In the genomic region with DNA sequence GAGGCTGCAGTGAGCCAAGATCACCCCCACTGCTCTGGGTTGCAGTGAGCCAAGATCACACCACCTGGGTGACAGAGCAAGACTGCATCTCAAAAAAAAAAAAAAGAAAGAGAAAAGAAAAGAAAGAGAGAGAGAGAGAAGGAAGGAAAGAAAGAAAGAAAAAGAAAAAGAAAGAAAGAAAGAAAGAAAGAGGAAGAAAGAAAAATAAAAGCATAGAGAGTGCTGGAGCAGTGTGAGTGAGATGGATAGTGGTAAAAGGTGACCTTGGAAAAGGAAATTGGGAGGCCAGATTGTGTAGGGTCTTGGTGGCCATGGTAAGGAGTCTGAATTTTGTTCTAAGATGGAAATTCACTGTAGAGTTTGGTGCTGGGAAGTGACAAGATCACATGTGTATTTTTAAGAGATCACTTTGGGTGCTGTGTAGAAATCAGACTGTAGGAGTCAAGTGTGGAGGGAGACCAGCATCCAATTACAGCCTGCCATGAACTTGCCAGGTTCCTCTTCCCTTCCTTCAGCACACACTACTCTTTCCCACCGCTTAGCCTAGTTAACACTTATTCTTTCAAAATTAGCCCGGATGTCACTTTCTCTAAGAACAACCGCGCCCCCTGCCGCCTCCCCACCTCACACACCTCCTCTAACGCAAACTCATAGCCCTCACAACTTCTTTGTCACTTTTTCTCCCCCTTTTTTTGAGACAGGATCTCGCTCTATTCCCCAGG, we compare ENCODE assay signal across 8 cellular contexts. TPM values are rescaled to one million over a fixed set of nuclear protein-coding genes. Genes with fewer than 3 reads are reported as not detected.
DNase-seq lines count a peak whose midpoint lies in the region; ATAC-seq and TF ChIP-seq lines count a peak whose summit lies in the region.

No MANE protein-coding gene starts in this region.

- no peaks in the 10 kb centered on the region for H3K36me3 ChIP-seq in sigmoid colon

- H3K27ac Mint-ChIP-seq in T-helper 2 cell treated with Interferon-gamma antibody and Interleukin-4, amounts not matched to agents 5 μg/mL and 100 μg/mL, for 36 hours, result peak overlapping the region; percentile 94

- DNase-seq in AG08396 (ENCODE audit: low spot score), result peak; percentile 36
- peak; percentile 48 for DNase-seq in NCI-H2029 (lab: John Stamatoyannopoulos, UW)
- peak; percentile 78 for DNase-seq in T-helper 2 cell treated with Interferon-gamma antibody and Interleukin-4, amounts not matched to agents 5 μg/mL and 100 μg/mL, for 36 hours (ENCODE audit: low spot score)
- peak; percentile 90 for DNase-seq in astrocyte of the hippocampus (ENCODE audit: low read depth, low spot score)
- DNase-seq in sigmoid colon, result peak; percentile 90

- H3K27me3 Mint-ChIP-seq in T-helper 2 cell treated with Interferon-gamma antibody and Interleukin-4, amounts not matched to agents 5 μg/mL and 100 μg/mL, for 36 hours (ENCODE audit: low read depth), result no peaks in the 10 kb centered on the region

- peak; percentile 42 to 62 (median 52) for TF ChIP-seq CTCF in sigmoid colon (IDR thresholded peaks at IDR 0.05)

- no peak for TF ChIP-seq POLR2A in sigmoid colon (IDR thresholded peaks at IDR 0.05)

- no peaks in the 10 kb centered on the region for H3K9me3 ChIP-seq in sigmoid colon

- intact Hi-C loops in sigmoid colon (cut with DNase I), result loop anchor here (2.0 to 5.0 kb wide), 2 partner anchors 18 to 54 kb away; a partner anchor contains a TSS

- WGBS in sigmoid colon, 2 donors, result 0 to 1% methylated on average over 7 of the region's 7 CpGs

- peak overlapping the region; percentile 97 for H3K4me3 Mint-ChIP-seq in T-helper 2 cell treated with Interferon-gamma antibody and Interleukin-4, amounts not matched to agents 5 μg/mL and 100 μg/mL, for 36 hours

- peaks cover 11% of the 10 kb centered on the region for H3K36me3 Mint-ChIP-seq in T-helper 2 cell treated with Interferon-gamma antibody and Interleukin-4, amounts not matched to agents 5 μg/mL and 100 μg/mL, for 36 hours (ENCODE audit: low read depth)

- peak overlapping the region; percentile 85 to 93 (median 90) for H3K27ac ChIP-seq in sigmoid colon

- H3K9me3 Mint-ChIP-seq in T-helper 2 cell treated with Interferon-gamma antibody and Interleukin-4, amounts not matched to agents 5 μg/mL and 100 μg/mL, for 36 hours, result no peaks in the 10 kb centered on the region

- ATAC-seq in GM21825 (IDR thresholded peaks at IDR 0.05; ENCODE audit: unreplicated experiment) (peak; percentile 35), HG03039 (IDR thresholded peaks at IDR 0.05; ENCODE audit: unreplicated experiment) (no peak)

- no peaks in the 10 kb centered on the region for H3K27me3 ChIP-seq in sigmoid colon

- TF ChIP-seq EP300 in sigmoid colon (IDR thresholded peaks at IDR 0.05), result no peak

- H3K4me3 ChIP-seq in iPS-11a (ENCODE audit: low read depth, low read length) (peak overlapping the region; percentile 76), sigmoid colon (peak overlapping the region; percentile 28 to 63 (median 56))

- H3K4me1 ChIP-seq in sigmoid colon, result peaks cover 0 to 37% (median 30%) of the 10 kb centered on the region in 4 donors

- H3K4me1 Mint-ChIP-seq in T-helper 2 cell treated with Interferon-gamma antibody and Interleukin-4, amounts not matched to agents 5 μg/mL and 100 μg/mL, for 36 hours (ENCODE audit: low read depth), result peaks cover 21% of the 10 kb centered on the region

RNA-seq across cellular contexts. Expression of a gene that starts 17.9 kb away (rescaled TPM):
- total RNA-seq in sigmoid colon, result 10 to 100 TPM; 15.5 to 29.8 (median 27.7) TPM
- 10 to 100 TPM; 51.7 to 69.7 (median 53.2) TPM for polyA plus RNA-seq in sigmoid colon

RNA-seq across cellular contexts. Expression of a gene that starts 18.7 kb away (rescaled TPM):
- 10 to 100 TPM in 3 of 4 donors, 1 to 10 TPM in 1; 9.6 to 43.5 (median 18.5) TPM for total RNA-seq in sigmoid colon
- polyA plus RNA-seq in sigmoid colon, result 10 to 100 TPM in 1 of 3 donors, 1 to 10 TPM in 2; 3.5 to 13.4 (median 6.0) TPM

RNA-seq across cellular contexts. Expression of a gene that starts 28.9 kb away (rescaled TPM):
- total RNA-seq in sigmoid colon, result 10 to 100 TPM; 11.8 to 44.0 (median 16.0) TPM
- polyA plus RNA-seq in sigmoid colon, result 10 to 100 TPM in 1 of 3 donors, 1 to 10 TPM in 2; 5.4 to 17.6 (median 6.5) TPM

RNA-seq across cellular contexts. Expression of a gene that starts 35.8 kb away (rescaled TPM):
- total RNA-seq in sigmoid colon, result 10 to 100 TPM; 25.1 to 45.3 (median 36.5) TPM
- 10 to 100 TPM; 11.6 to 56.4 (median 22.8) TPM for polyA plus RNA-seq in sigmoid colon

RNA-seq across cellular contexts. Expression of a gene that starts 47.0 kb away (rescaled TPM):
- total RNA-seq in sigmoid colon, result 10 to 100 TPM; 21.4 to 33.2 (median 25.3) TPM
- 10 to 100 TPM in 2 of 3 donors, 1 to 10 TPM in 1; 7.2 to 45.9 (median 14.4) TPM for polyA plus RNA-seq in sigmoid colon

Comparison
In these comparisons a context has a peak if more than half of its experiments do, and no peak if none do; other contexts are left out.
1. DNase-seq: peak in every context shown above with its lines; median percentile 90 in astrocyte of the hippocampus; 90 in sigmoid colon; 78 in T-helper 2 cell treated with Interferon-gamma antibody and Interleukin-4, amounts not matched to agents 5 μg/mL and 100 μg/mL, for 36 hours; 48 in NCI-H2029; 36 in AG08396.